1 cellular context compared by ENCODE assay signal in the genomic region with DNA sequence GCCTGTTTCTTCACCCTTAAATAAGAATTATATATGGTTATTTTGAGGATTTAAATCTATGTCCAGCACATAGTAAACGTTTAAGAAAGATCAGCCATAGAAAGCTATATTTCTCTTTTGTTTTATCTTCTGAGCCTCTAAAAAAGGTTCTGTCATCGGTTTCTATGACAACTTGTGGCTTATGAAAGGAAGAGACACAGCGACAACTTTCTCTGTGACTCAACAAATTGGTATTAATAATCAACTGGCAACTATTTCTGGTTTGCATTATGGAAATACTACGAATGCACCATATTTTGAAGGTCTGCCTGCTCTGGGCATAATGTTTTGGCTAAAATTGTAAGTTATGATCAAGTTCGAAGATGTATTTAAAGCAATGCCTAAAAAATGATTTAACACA.
TF ChIP-seq lines count a peak whose summit lies in the region.

No MANE protein-coding gene starts in this region.

TF ChIP-seq in GM23338, 12 proteins besides CTCF, POLR2A, EP300 and RAD21 (continued from another document):
- no peak for TF ChIP-seq EZH2phosphoT487 (IDR thresholded peaks at IDR 0.05; ENCODE audit: unreplicated experiment)
- TF ChIP-seq, protein P1, sequence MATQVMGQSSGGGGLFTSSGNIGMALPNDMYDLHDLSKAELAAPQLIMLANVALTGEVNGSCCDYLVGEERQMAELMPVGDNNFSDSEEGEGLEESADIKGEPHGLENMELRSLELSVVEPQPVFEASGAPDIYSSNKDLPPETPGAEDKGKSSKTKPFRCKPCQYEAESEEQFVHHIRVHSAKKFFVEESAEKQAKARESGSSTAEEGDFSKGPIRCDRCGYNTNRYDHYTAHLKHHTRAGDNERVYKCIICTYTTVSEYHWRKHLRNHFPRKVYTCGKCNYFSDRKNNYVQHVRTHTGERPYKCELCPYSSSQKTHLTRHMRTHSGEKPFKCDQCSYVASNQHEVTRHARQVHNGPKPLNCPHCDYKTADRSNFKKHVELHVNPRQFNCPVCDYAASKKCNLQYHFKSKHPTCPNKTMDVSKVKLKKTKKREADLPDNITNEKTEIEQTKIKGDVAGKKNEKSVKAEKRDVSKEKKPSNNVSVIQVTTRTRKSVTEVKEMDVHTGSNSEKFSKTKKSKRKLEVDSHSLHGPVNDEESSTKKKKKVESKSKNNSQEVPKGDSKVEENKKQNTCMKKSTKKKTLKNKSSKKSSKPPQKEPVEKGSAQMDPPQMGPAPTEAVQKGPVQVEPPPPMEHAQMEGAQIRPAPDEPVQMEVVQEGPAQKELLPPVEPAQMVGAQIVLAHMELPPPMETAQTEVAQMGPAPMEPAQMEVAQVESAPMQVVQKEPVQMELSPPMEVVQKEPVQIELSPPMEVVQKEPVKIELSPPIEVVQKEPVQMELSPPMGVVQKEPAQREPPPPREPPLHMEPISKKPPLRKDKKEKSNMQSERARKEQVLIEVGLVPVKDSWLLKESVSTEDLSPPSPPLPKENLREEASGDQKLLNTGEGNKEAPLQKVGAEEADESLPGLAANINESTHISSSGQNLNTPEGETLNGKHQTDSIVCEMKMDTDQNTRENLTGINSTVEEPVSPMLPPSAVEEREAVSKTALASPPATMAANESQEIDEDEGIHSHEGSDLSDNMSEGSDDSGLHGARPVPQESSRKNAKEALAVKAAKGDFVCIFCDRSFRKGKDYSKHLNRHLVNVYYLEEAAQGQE (IDR thresholded peaks at IDR 0.05; ENCODE audit: unreplicated experiment): no peak
